Comparison of ENCODE assay signal across 3 cellular contexts in genomic region chr1:87511449-87511848, GRCh38.
A peak's percentile ranks its signal among the peaks of the same experiment; 100 is the strongest.
TF ChIP-seq lines count a peak whose summit lies in the region.

No MANE protein-coding gene starts in this region.

TF ChIP-seq in HepG2, 621 proteins besides CTCF, POLR2A, EP300 and RAD21:
- peak; percentile 26; the same call in 1 of the 2 replicates for TF ChIP-seq CEBPB (IDR thresholded peaks at IDR 0.05; ENCODE audit: borderline replicate concordance, low read depth, low read length)
- TF ChIP-seq PBX2 (CRISPR knock-in tag; IDR thresholded peaks at IDR 0.05) = no peak
- TF ChIP-seq CHD2 (IDR thresholded peaks at IDR 0.05; ENCODE audit: low read depth, low read length) = no peak
- TF ChIP-seq ZNF776 (CRISPR knock-in tag; IDR thresholded peaks at IDR 0.05) = no peak
- TF ChIP-seq NFRKB (IDR thresholded peaks at IDR 0.05) = no peak

TF ChIP-seq in IMR-90, 13 proteins besides CTCF, POLR2A, EP300 and RAD21:
- TF ChIP-seq RCOR1 (IDR thresholded peaks at IDR 0.05; ENCODE audit: insufficient replicate concordance, low read length) = no peak
- TF ChIP-seq FOS (IDR thresholded peaks at IDR 0.05; ENCODE audit: low read depth, low read length) = no peak
- peak; percentile 60 for TF ChIP-seq CEBPB (IDR thresholded peaks at IDR 0.05; ENCODE audit: low read depth, low read length)
- no peak for TF ChIP-seq BHLHE40 (IDR thresholded peaks at IDR 0.05; ENCODE audit: low read depth, low read length)
- no peak for TF ChIP-seq CHD1 (IDR thresholded peaks at IDR 0.05; ENCODE audit: low read depth, low read length)

TF ChIP-seq in K562, 482 proteins besides CTCF, POLR2A, EP300 and RAD21:
- TF ChIP-seq ZNF75A (CRISPR knock-in tag; IDR thresholded peaks at IDR 0.05) = no peak
- TF ChIP-seq CEBPB (tag; IDR thresholded peaks at IDR 0.05) = peak; percentile 51
- TF ChIP-seq PCBP2 (IDR thresholded peaks at IDR 0.05; ENCODE audit: low read depth, low read length, poor library complexity, severe bottlenecking) = no peak
- no peak for TF ChIP-seq CEBPG (CRISPR knock-in tag; IDR thresholded peaks at IDR 0.05)
- TF ChIP-seq CEBPG (tag; conservative IDR thresholded peaks at IDR 0.05 in 1 of 2, IDR thresholded peaks at IDR 0.05 in 1 of 2) = peak; percentile 26 to 52; a peak in 2 of 4 replicates
TF ChIP-seq in K562: peak in this region for 2.
